Comparison of ENCODE assay signal across 1 cellular context in genomic region chr13:65914707-65915106, GRCh38.
A peak's percentile ranks its signal among the peaks of the same experiment; 100 is the strongest.
TF ChIP-seq lines count a peak whose summit lies in the region.

No MANE protein-coding gene starts in this region.

TF ChIP-seq in SK-N-SH, 30 proteins besides CTCF, POLR2A, EP300 and RAD21 (continued from another document):
- TF ChIP-seq PBX3 (IDR thresholded peaks at IDR 0.05): 0 out of 2 replicates have a peak, but pooled peaks have one; percentile 29
- TF ChIP-seq FOSL2 (IDR thresholded peaks at IDR 0.05; ENCODE audit: borderline replicate concordance, low read depth): peak; percentile 48; the same call in 1 of the 2 replicates
TF ChIP-seq in SK-N-SH: peak in this region for 6.
